In the genomic region with DNA sequence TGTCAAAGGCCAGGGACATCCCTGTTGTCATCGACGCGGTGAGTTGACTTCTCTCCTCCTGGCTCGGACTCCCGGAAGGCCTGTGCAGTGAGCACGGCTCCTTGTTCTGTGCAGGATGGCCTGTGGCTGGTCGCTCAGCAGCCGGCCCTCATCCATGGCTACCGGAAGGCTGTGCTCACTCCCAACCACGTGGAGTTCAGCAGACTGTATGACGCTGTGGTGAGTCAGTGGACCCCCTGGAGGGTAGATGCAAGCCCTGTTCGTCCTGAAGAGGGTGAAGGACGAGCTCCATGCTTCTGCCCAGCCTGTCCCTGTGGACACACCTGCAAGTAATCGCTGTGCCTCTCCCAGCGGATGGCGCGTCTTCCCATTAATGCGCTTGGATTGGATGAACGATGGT, we compare ENCODE assay signal across 13 cellular contexts. TPM values are rescaled to one million over a fixed set of nuclear protein-coding genes. Genes with fewer than 3 reads are reported as not detected.
DNase-seq lines count a peak whose midpoint lies in the region; ATAC-seq and TF ChIP-seq lines count a peak whose summit lies in the region.
"Had no signal": no experiment of that assay in that cellular context is flagged by ENCODE, and none has a peak within 500 bp of the region (broad histone marks: within the 10 kb centered on the region; RNA-seq: fewer than 3 reads in every experiment).

No MANE protein-coding gene starts in this region.

- no peak overlapping the region for H3K27ac ChIP-seq in GM23338 (ENCODE audit: low read depth)
- H3K27ac ChIP-seq: breast epithelium, neutrophil had no signal

- no peak overlapping the region for H2AFZ ChIP-seq in GM23338

- no peaks in the 10 kb centered on the region for H3K4me1 ChIP-seq in GM23338 (ENCODE audit: insufficient read depth)
- H3K4me1 ChIP-seq: breast epithelium had no signal

- peaks cover 14% of the 10 kb centered on the region; the same call in 1 of the 2 replicates for H3K36me3 ChIP-seq in GM23338 (ENCODE audit: insufficient read depth)

- no peaks in the 10 kb centered on the region; the same call in 1 of the 2 replicates for H3F3A ChIP-seq in GM23338 (replicated peaks; ENCODE audit: low read depth)

- DNase-seq in HCEC 1CT, result peak; percentile 81
- DNase-seq in RPMI7951 (ENCODE audit: low read depth), result peak; percentile 91
- DNase-seq in endothelial cell (ENCODE audit: low spot score), result no peak
- no peak for DNase-seq in progenitor cell of endocrine pancreas (ENCODE audit: low spot score, unreplicated experiment)
- DNase-seq in T-helper 9 cell, result no peak
- no peak for DNase-seq in GM23338 (ENCODE audit: low spot score)
- DNase-seq: activated CD4-positive, alpha-beta T cell treated with anti-CD3 and anti-CD28 coated beads, Interleukin-2, amount 10 ng/mL, durations not matched to agents 7 days and 5 days; NCI-H1092 treated with DMSO at 0.1 percent for 48 hours; NCI-H2227 treated with DMSO at 0.1 percent for 48 hours; small intestine had no signal

- no peaks in the 10 kb centered on the region for H3K9me2 ChIP-seq in GM23338 (ENCODE audit: insufficient read depth)

- H3K27me3 ChIP-seq in GM23338 (ENCODE audit: insufficient read depth), result no peaks in the 10 kb centered on the region
- H3K27me3 ChIP-seq: breast epithelium, neutrophil had no signal

- H3K36me3 Mint-ChIP-seq in endothelial cell (ENCODE audit: low read depth, unreplicated experiment) (peaks cover 48% of the 10 kb centered on the region), progenitor cell of endocrine pancreas (ENCODE audit: insufficient read depth) (peaks cover 23% of the 10 kb centered on the region), GM23338 (ENCODE audit: low read depth) (peaks cover 77% of the 10 kb centered on the region)

- TF ChIP-seq CTCF in endothelial cell (IDR thresholded peaks at IDR 0.05; ENCODE audit: unreplicated experiment) (no peak), progenitor cell of endocrine pancreas (IDR thresholded peaks at IDR 0.05; ENCODE audit: unreplicated experiment) (no peak), GM23338 (conservative IDR thresholded peaks at IDR 0.05; ENCODE audit: low read depth in 2 of 2) (no peak)

- H3K4me3 ChIP-seq in GM23338, result no peak overlapping the region
- H3K4me3 ChIP-seq: breast epithelium had no signal

- H3K9me3 Mint-ChIP-seq in endothelial cell (ENCODE audit: unreplicated experiment) (no peaks in the 10 kb centered on the region), progenitor cell of endocrine pancreas (ENCODE audit: low read depth) (peaks cover 6% of the 10 kb centered on the region), GM23338 (peaks cover 4% of the 10 kb centered on the region; the same call in 1 of the 3 replicates)
- H3K9me3 Mint-ChIP-seq: activated CD4-positive, alpha-beta T cell treated with anti-CD3 and anti-CD28 coated beads, Interleukin-2, amount 10 ng/mL, durations not matched to agents 7 days and 5 days had no signal

- H3K4me1 Mint-ChIP-seq in endothelial cell (ENCODE audit: unreplicated experiment), result peaks cover 3% of the 10 kb centered on the region
- peaks cover 8% of the 10 kb centered on the region for H3K4me1 Mint-ChIP-seq in progenitor cell of endocrine pancreas (ENCODE audit: low read depth)
- H3K4me1 Mint-ChIP-seq in GM23338, result no peaks in the 10 kb centered on the region; the same call in 2 of the 3 replicates

- H3K79me2 ChIP-seq in GM23338 (replicated peaks; ENCODE audit: insufficient read depth), result peaks cover 37% of the 10 kb centered on the region

- H3K27ac Mint-ChIP-seq in endothelial cell (ENCODE audit: unreplicated experiment) (peak overlapping the region; percentile 57), progenitor cell of endocrine pancreas (peak overlapping the region; percentile 24), GM23338 (no peak overlapping the region)
- H3K27ac Mint-ChIP-seq: activated CD4-positive, alpha-beta T cell treated with anti-CD3 and anti-CD28 coated beads, Interleukin-2, amount 10 ng/mL, durations not matched to agents 7 days and 5 days had no signal

- ATAC-seq in GM23338 (no peak), HG03439 (IDR thresholded peaks at IDR 0.05; ENCODE audit: unreplicated experiment) (no peak)

- H3K27me3 Mint-ChIP-seq in endothelial cell (ENCODE audit: unreplicated experiment), result peaks cover 2% of the 10 kb centered on the region
- no peaks in the 10 kb centered on the region for H3K27me3 Mint-ChIP-seq in progenitor cell of endocrine pancreas
- no peaks in the 10 kb centered on the region for H3K27me3 Mint-ChIP-seq in GM23338 (ENCODE audit: insufficient read depth, low read depth, poor library complexity)
- H3K27me3 Mint-ChIP-seq: activated CD4-positive, alpha-beta T cell treated with anti-CD3 and anti-CD28 coated beads, Interleukin-2, amount 10 ng/mL, durations not matched to agents 7 days and 5 days had no signal

- H3K4me3 Mint-ChIP-seq in endothelial cell (ENCODE audit: unreplicated experiment), result no peak overlapping the region
- H3K4me3 Mint-ChIP-seq in progenitor cell of endocrine pancreas (ENCODE audit: low read depth), result no peak overlapping the region
- no peak overlapping the region for H3K4me3 Mint-ChIP-seq in GM23338
- H3K4me3 Mint-ChIP-seq: activated CD4-positive, alpha-beta T cell treated with anti-CD3 and anti-CD28 coated beads, Interleukin-2, amount 10 ng/mL, durations not matched to agents 7 days and 5 days had no signal

- H4K20me1 ChIP-seq in GM23338 (replicated peaks; ENCODE audit: insufficient read depth), result 0 out of 2 replicates have a peak, but pooled peaks cover 2% of the 10 kb centered on the region

- H3K4me2 ChIP-seq in GM23338, result no peak overlapping the region

TF ChIP-seq in GM23338, 12 proteins besides CTCF, POLR2A, EP300 and RAD21:
- TF ChIP-seq, protein P1, sequence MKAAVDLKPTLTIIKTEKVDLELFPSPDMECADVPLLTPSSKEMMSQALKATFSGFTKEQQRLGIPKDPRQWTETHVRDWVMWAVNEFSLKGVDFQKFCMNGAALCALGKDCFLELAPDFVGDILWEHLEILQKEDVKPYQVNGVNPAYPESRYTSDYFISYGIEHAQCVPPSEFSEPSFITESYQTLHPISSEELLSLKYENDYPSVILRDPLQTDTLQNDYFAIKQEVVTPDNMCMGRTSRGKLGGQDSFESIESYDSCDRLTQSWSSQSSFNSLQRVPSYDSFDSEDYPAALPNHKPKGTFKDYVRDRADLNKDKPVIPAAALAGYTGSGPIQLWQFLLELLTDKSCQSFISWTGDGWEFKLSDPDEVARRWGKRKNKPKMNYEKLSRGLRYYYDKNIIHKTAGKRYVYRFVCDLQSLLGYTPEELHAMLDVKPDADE (IDR thresholded peaks at IDR 0.05), result no peak
- no peak for TF ChIP-seq EZH2phosphoT487 (IDR thresholded peaks at IDR 0.05; ENCODE audit: unreplicated experiment)
- no peak for TF ChIP-seq ZNF114 (CRISPR knock-in tag; IDR thresholded peaks at IDR 0.05)

RNA-seq across cellular contexts. Expression of gene NAXD, which starts 19.2 kb away (rescaled TPM):
- total RNA-seq in RPMI7951 (2014; rRNA removed; shearing (Covaris generic)), result 12.0 and 14.0 TPM in 2 replicates
- 28.7 TPM for total RNA-seq in endothelial cell (ENCODE audit: unreplicated experiment)
- total RNA-seq in progenitor cell of endocrine pancreas, result 32.4 and 34.2 TPM in 2 replicates
- total RNA-seq in GM23338 (2014; rRNA removed; shearing (Covaris generic)), result 16.1 and 18.5 TPM in 2 replicates
- 15.3 and 16.9 TPM in 2 replicates for polyA plus RNA-seq in GM23338 (2016; fragmentation: Nextera tagmentation; extraction: Ambion mirVana)

Comparison
In these comparisons a context has a peak if more than half of its experiments do, and no peak if none do; other contexts are left out.
1. DNase-seq: peak in HCEC 1CT (single experiment) and RPMI7951 (single experiment); none in endothelial cell (single experiment), progenitor cell of endocrine pancreas (single experiment), T-helper 9 cell (single experiment) and GM23338 (single experiment).